18 cellular contexts compared by ENCODE assay signal in the genomic region with DNA sequence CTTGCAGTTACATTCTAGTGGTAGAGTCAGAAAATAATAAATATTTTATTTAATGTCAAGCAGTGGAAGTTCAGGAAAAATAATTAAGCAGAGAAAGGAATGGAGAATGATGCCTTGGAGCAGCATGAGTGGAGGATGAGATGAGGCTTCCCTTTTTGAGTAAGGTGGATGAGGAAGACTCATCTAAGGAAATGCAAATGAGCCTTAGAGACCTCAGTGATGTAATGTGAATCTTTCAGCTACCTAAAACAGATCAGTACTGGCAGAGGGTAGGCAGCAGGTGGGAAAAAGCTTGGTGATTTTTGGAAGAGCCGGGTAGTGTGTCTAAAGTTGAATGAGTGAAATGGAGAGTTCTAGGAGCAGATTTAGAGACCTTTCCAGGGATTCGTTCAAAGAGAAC.
DNase-seq lines count a peak whose midpoint lies in the region; ATAC-seq and TF ChIP-seq lines count a peak whose summit lies in the region.
"Had no signal": no experiment of that assay in that cellular context is flagged by ENCODE, and none has a peak within 500 bp of the region (broad histone marks: within the 10 kb centered on the region; RNA-seq: fewer than 3 reads in every experiment).

No MANE protein-coding gene starts in this region.

- H3K9me3 ChIP-seq in CD4-positive, alpha-beta T cell (ENCODE audit: control insufficient read depth, low read length) = no peaks in the 10 kb centered on the region
- H3K9me3 ChIP-seq: adrenal gland, vagina had no signal

- no peak overlapping the region for H3K27ac Mint-ChIP-seq in CD4-positive, alpha-beta T cell
- H3K27ac Mint-ChIP-seq: HFFc6 had no signal

- H3K4me1 Mint-ChIP-seq in CD4-positive, alpha-beta T cell (ENCODE audit: low read depth) = no peaks in the 10 kb centered on the region
- H3K4me1 Mint-ChIP-seq: central memory CD8-positive, alpha-beta T cell had no signal

- TF ChIP-seq CTCF in CD4-positive, alpha-beta T cell (IDR thresholded peaks at IDR 0.05) = no peak

- intact Hi-C loops in CD4-positive, alpha-beta T cell (cut with DNase I, micrococcal nuclease) = no loop called here

- H3K4me3 Mint-ChIP-seq in CD4-positive, alpha-beta T cell = no peak overlapping the region
- H3K4me3 Mint-ChIP-seq: central memory CD8-positive, alpha-beta T cell; HFFc6 had no signal

- H3K27me3 Mint-ChIP-seq in CD4-positive, alpha-beta T cell = no peaks in the 10 kb centered on the region
- H3K27me3 Mint-ChIP-seq: central memory CD8-positive, alpha-beta T cell had no signal

- no peak overlapping the region for H3K27ac ChIP-seq in CD4-positive, alpha-beta T cell (ENCODE audit: low read depth, low read length)
- H3K27ac ChIP-seq: adrenal gland, vagina had no signal

- DNase-seq in foreskin melanocyte (no peak), NCI-H2171 (lab: John Stamatoyannopoulos, UW) (no peak)
- no peak for DNase-seq in CD4-positive, alpha-beta T cell
- DNase-seq in stimulated activated CD4-positive, alpha-beta T cell treated with anti-CD3 and anti-CD28 coated beads, Interleukin-4, amount 100 ng/mL, for 24 hours = no peak
- DNase-seq: activated CD8-positive, alpha-beta memory T cell treated with anti-CD3 and anti-CD28 coated beads for 24 hours; adrenal gland; C1 segment of cervical spinal cord; DMS153; HFFc6; hippocampal formation; NCI-H345 had no signal

- POLR2A ChIA-PET in CD4-positive, alpha-beta T cell (lab: Charles Lee) = no interaction called here

- no peaks in the 10 kb centered on the region for H3K36me3 Mint-ChIP-seq in CD4-positive, alpha-beta T cell (ENCODE audit: low read depth)

- CTCF ChIA-PET in CD4-positive, alpha-beta T cell (lab: Charles Lee) = no interaction called here

- no peaks in the 10 kb centered on the region for H3K27me3 ChIP-seq in CD4-positive, alpha-beta T cell (ENCODE audit: control insufficient read depth, insufficient read depth, low read length)
- H3K27me3 ChIP-seq: adrenal gland, vagina had no signal

- ATAC-seq in GM18502 (IDR thresholded peaks at IDR 0.05; ENCODE audit: poor library complexity, unreplicated experiment) (peak; percentile 93), GM21447 (IDR thresholded peaks at IDR 0.05; ENCODE audit: unreplicated experiment) (peak; percentile 71), HG02870 (IDR thresholded peaks at IDR 0.05; ENCODE audit: unreplicated experiment) (peak; percentile 95), HG03354 (IDR thresholded peaks at IDR 0.05; ENCODE audit: poor library complexity, severe bottlenecking, unreplicated experiment) (peak; percentile 84)
- ATAC-seq in CD4-positive, alpha-beta T cell (ENCODE audit: poor library complexity) = no peak
- ATAC-seq: Right ventricle myocardium inferior had no signal

- H3K9me3 Mint-ChIP-seq in CD4-positive, alpha-beta T cell = no peaks in the 10 kb centered on the region
